ENCODE assay signal across 19 cellular contexts in genomic region chr12:59023861-59024424, GRCh38.
"Had no signal": no experiment of that assay in that cellular context is flagged by ENCODE, and none has a peak within 500 bp of the region (broad histone marks: within the 10 kb centered on the region; RNA-seq: fewer than 3 reads in every experiment).

No MANE protein-coding gene starts in this region.

- H3K27ac ChIP-seq: dorsolateral prefrontal cortex, ovary, tibial nerve, uterus had no signal

- H3K4me3 ChIP-seq: dorsolateral prefrontal cortex, ovary, skin epidermis, tibial nerve, uterus had no signal

- H3K36me3 ChIP-seq: ovary, tibial nerve, uterus had no signal

- DNase-seq: activated CD4-positive, alpha-beta T cell treated with anti-CD3 and anti-CD28 coated beads, Interleukin-2, amount 50 U/mL, for 1 hour; activated naive CD8-positive, alpha-beta T cell treated with anti-CD3 and anti-CD28 coated beads for 36 hours; dorsolateral prefrontal cortex; glutamatergic neuron; hypothalamus; kidney; left ventricle myocardium superior; ovary; retina; stimulated activated CD4-positive, alpha-beta T cell treated with anti-CD3 and anti-CD28 coated beads, Interleukin-15, amount 100 ng/mL, for 24 hours; stimulated activated CD4-positive, alpha-beta T cell treated with anti-CD3 and anti-CD28 coated beads, Interleukin-4, amount 100 ng/mL, for 1 hour; stimulated activated naive CD4-positive, alpha-beta T cell; substantia nigra; T-helper 9 cell; uterus had no signal

- H3K27me3 ChIP-seq: dorsolateral prefrontal cortex, ovary, tibial nerve, uterus had no signal

- H3K36me3 Mint-ChIP-seq: activated naive CD8-positive, alpha-beta T cell treated with anti-CD3 and anti-CD28 coated beads for 36 hours had no signal

- H3K4me3 Mint-ChIP-seq: activated naive CD8-positive, alpha-beta T cell treated with anti-CD3 and anti-CD28 coated beads for 36 hours; activated T-helper 1 cell treated with anti-CD3 and anti-CD28 coated beads, Interleukin-12 subunit alpha, Interleukin-12 subunit beta, Interleukin-2, Interleukin-4 antibody, amounts not matched to agents 30 ng/mL and 10 ng/mL and 1 ng/mL, durations not matched to agents 14 hours and 24 hours and 36 hours; neural crest cell had no signal

- H3K9me3 ChIP-seq: ovary, tibial nerve, uterus had no signal

- H3K4me1 ChIP-seq: tibial nerve, uterus had no signal

- H3K9me3 Mint-ChIP-seq: activated naive CD8-positive, alpha-beta T cell treated with anti-CD3 and anti-CD28 coated beads for 36 hours; activated T-helper 1 cell treated with anti-CD3 and anti-CD28 coated beads, Interleukin-12 subunit alpha, Interleukin-12 subunit beta, Interleukin-2, Interleukin-4 antibody, amounts not matched to agents 30 ng/mL and 10 ng/mL and 1 ng/mL, durations not matched to agents 14 hours and 24 hours and 36 hours had no signal

- H3K4me1 Mint-ChIP-seq: activated naive CD8-positive, alpha-beta T cell treated with anti-CD3 and anti-CD28 coated beads for 36 hours; neural crest cell had no signal

- H3K27me3 Mint-ChIP-seq: activated naive CD8-positive, alpha-beta T cell treated with anti-CD3 and anti-CD28 coated beads for 36 hours had no signal

- H3K27ac Mint-ChIP-seq: activated naive CD8-positive, alpha-beta T cell treated with anti-CD3 and anti-CD28 coated beads for 36 hours; activated T-helper 1 cell treated with anti-CD3 and anti-CD28 coated beads, Interleukin-12 subunit alpha, Interleukin-12 subunit beta, Interleukin-2, Interleukin-4 antibody, amounts not matched to agents 30 ng/mL and 10 ng/mL and 1 ng/mL, durations not matched to agents 14 hours and 24 hours and 36 hours had no signal
